Comparison of ENCODE assay signal across 9 cellular contexts in genomic region chr5:64958757-64959391, GRCh38.
DNase-seq lines count a peak whose midpoint lies in the region; ATAC-seq and TF ChIP-seq lines count a peak whose summit lies in the region.
"Had no signal": no experiment of that assay in that cellular context is flagged by ENCODE, and none has a peak within 500 bp of the region (broad histone marks: within the 10 kb centered on the region; RNA-seq: fewer than 3 reads in every experiment).

No MANE protein-coding gene starts in this region.

- no peak overlapping the region for H3K4me3 ChIP-seq in GM12864 (ENCODE audit: low read depth, low read length)
- no peak overlapping the region for H3K4me3 ChIP-seq in H7 (ENCODE audit: insufficient read depth, low read depth, low read length)

- TF ChIP-seq CTCF in 22Rv1 (IDR thresholded peaks at IDR 0.05) (peak; percentile 53), GM12864 (IDR thresholded peaks at IDR 0.05; ENCODE audit: low read depth, low read length, missing control alignments) (peak; percentile 33), RWPE1 (conservative IDR thresholded peaks at IDR 0.05; ENCODE audit: low read depth) (peak; percentile 74)

- no peak for ATAC-seq in HG02840 (IDR thresholded peaks at IDR 0.05; ENCODE audit: low FRiP score, unreplicated experiment)

- no peaks in the 10 kb centered on the region for H3K27me3 ChIP-seq in H7 (ENCODE audit: control insufficient read depth, insufficient read depth, low read length)

- H3K27ac ChIP-seq in 22Rv1 = no peak overlapping the region
- H3K27ac ChIP-seq in RWPE1 = no peak overlapping the region

- CTCF ChIA-PET in RWPE1 (lab: Yijun Ruan, JAX) = interaction anchor here (0.7 to 1.7 kb wide), 5 partner anchors 13 to 524 kb away, joined by 3 to 8 read pairs (median 3); no protein-coding TSS in a partner anchor

- POLR2A ChIA-PET in RWPE1 (lab: Yijun Ruan, JAX; ENCODE audit: low non-redundant PET) = no interaction called here

- no peak for DNase-seq in GM12864 (ENCODE audit: low read depth)
- peak; percentile 14 for DNase-seq in RWPE1 (ENCODE audit: low spot score)
- peak; percentile 20 for DNase-seq in glomerular endothelial cell (ENCODE audit: extremely low read depth, low read depth, low spot score)
- no peak for DNase-seq in GOT3 (lab: John Stamatoyannopoulos, UW)
- no peak for DNase-seq in H7
- DNase-seq in NCI-H774 (lab: John Stamatoyannopoulos, UW) = no peak
- DNase-seq: activated naive CD4-positive, alpha-beta T cell treated with anti-CD3 and anti-CD28 coated beads for 36 hours had no signal

- H3K36me3 ChIP-seq in H7 (replicated peaks; ENCODE audit: control insufficient read depth, insufficient read depth, low read length) = no peaks in the 10 kb centered on the region

Comparison
In these comparisons a context has a peak if more than half of its experiments do, and no peak if none do; other contexts are left out.
1. DNase-seq: peak in RWPE1 (single experiment) and glomerular endothelial cell (single experiment); none in GM12864 (single experiment), GOT3 (single experiment), H7 (single experiment) and NCI-H774 (single experiment).
2. Peak in every context shown above with its lines, with median percentiles within 50 percentile points of each other: CTCF ChIP-seq.